In genomic region chr7:28807396-28807994, GRCh38 we compare ENCODE assay signal across 27 cellular contexts.
"Had no signal": no experiment of that assay in that cellular context is flagged by ENCODE, and none has a peak within 500 bp of the region (broad histone marks: within the 10 kb centered on the region; RNA-seq: fewer than 3 reads in every experiment).

No MANE protein-coding gene starts in this region.

- H3K4me2 ChIP-seq: smooth muscle cell had no signal

- H3K36me3 Mint-ChIP-seq: memory B cell had no signal

- H3K4me1 Mint-ChIP-seq: activated CD4-positive, alpha-beta T cell treated with anti-CD3 and anti-CD28 coated beads for 36 hours; activated naive CD8-positive, alpha-beta T cell treated with anti-CD3 and anti-CD28 coated beads for 36 hours; endodermal cell; nephron progenitor cell had no signal

- H3K4me3 Mint-ChIP-seq: activated B cell treated with CpG ODN at 0.5 μM for 24 hours; activated CD4-positive, alpha-beta T cell treated with anti-CD3 and anti-CD28 coated beads for 36 hours; activated naive CD8-positive, alpha-beta T cell treated with anti-CD3 and anti-CD28 coated beads for 36 hours; endodermal cell; memory B cell; nephron progenitor cell; T-helper 1 cell treated with Interleukin-12 subunit alpha and Interleukin-12 subunit beta and Interleukin-4 antibody, amounts not matched to agents 30 μg/mL and 1 μg/mL, for 36 hours; type B pancreatic cell had no signal

- H3K27me3 ChIP-seq: cardiac muscle cell, esophagus squamous epithelium, gastroesophageal sphincter had no signal

- ATAC-seq: activated CD4-positive, alpha-beta T cell treated with anti-CD3 and anti-CD28 coated beads for 36 hours; gastroesophageal sphincter; sciatic nerve had no signal

- H3K9me3 Mint-ChIP-seq: activated B cell treated with CpG ODN at 0.5 μM for 24 hours; activated naive CD8-positive, alpha-beta T cell treated with anti-CD3 and anti-CD28 coated beads for 36 hours; endodermal cell; memory B cell; nephron progenitor cell; T-helper 1 cell treated with Interleukin-12 subunit alpha and Interleukin-12 subunit beta and Interleukin-4 antibody, amounts not matched to agents 30 μg/mL and 1 μg/mL, for 36 hours; type B pancreatic cell had no signal

- H3K27me3 Mint-ChIP-seq: activated B cell treated with CpG ODN at 0.5 μM for 24 hours; activated naive CD8-positive, alpha-beta T cell treated with anti-CD3 and anti-CD28 coated beads for 36 hours had no signal

- H3K4me1 ChIP-seq: esophagus squamous epithelium, parathyroid adenoma had no signal

- H3K79me2 ChIP-seq: parathyroid adenoma had no signal

- H3K27ac ChIP-seq: cardiac muscle cell, esophagus squamous epithelium, gastroesophageal sphincter, parathyroid adenoma, thoracic aorta had no signal

- FAIRE-seq: islet of Langerhans had no signal

- DNase-seq: activated B cell treated with CpG ODN at 0.5 μM for 24 hours; activated CD4-positive, alpha-beta T cell treated with anti-CD3 and anti-CD28 coated beads for 36 hours; activated CD4-positive, alpha-beta T cell treated with anti-CD3 and anti-CD28 coated beads, Interleukin-2, amount 50 U/mL, for 48 hours; activated CD8-positive, alpha-beta memory T cell treated with anti-CD3 and anti-CD28 coated beads, Interleukin-2, amount 50 U/mL, for 48 hours; activated naive CD4-positive, alpha-beta T cell treated with Interleukin-2 at 50 U/mL for 16 hours; activated naive CD8-positive, alpha-beta T cell treated with anti-CD3 and anti-CD28 coated beads for 36 hours; activated T-cell treated with anti-CD3 and anti-CD28 coated beads, Interleukin-2, amount 50 U/mL, for 48 hours; cortex of kidney; endodermal cell; esophagus squamous epithelium; head of caudate nucleus; hypothalamus; nephron progenitor cell; stimulated activated CD4-positive, alpha-beta T cell treated with anti-CD3 and anti-CD28 coated beads, Interleukin-15, amount 100 ng/mL, for 24 hours; stimulated activated CD8-positive, alpha-beta memory T cell treated with anti-CD3 and anti-CD28 coated beads, Interleukin-4, amount 100 ng/mL, for 48 hours; stimulated activated naive CD4-positive, alpha-beta T cell; T1000 had no signal

- H3K9ac ChIP-seq: parathyroid adenoma had no signal

- H3K36me3 ChIP-seq: cardiac muscle cell, esophagus squamous epithelium had no signal

- H3K4me3 ChIP-seq: cardiac muscle cell, esophagus squamous epithelium, gastroesophageal sphincter, smooth muscle cell, thoracic aorta had no signal

- H2AFZ ChIP-seq: parathyroid adenoma had no signal

- H3K9me3 ChIP-seq: esophagus squamous epithelium, gastroesophageal sphincter, thoracic aorta had no signal
